In the genomic region with DNA sequence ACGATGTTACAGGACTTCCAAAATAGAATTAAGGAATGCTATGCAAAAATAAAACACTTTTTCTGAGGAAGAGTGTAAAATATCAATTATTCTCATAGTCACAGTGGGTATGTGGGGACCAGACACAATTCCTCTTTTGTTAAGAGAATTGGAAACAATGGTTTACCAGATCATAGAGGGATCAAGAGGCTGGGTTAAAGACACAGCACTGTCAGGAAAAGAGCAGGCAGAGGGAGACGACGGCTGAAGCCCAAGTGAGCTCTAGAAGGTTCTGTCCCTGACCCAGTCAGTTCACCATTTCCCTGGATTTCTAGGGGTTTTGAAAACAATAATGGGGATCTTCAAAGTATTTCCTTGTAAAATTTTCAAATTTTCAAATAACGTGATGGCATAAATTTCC, we compare ENCODE assay signal across 21 cellular contexts.
A peak's percentile ranks its signal among the peaks of the same experiment; 100 is the strongest.
DNase-seq lines count a peak whose midpoint lies in the region; ATAC-seq lines count a peak whose summit lies in the region.
"Had no signal": no experiment of that assay in that cellular context is flagged by ENCODE, and none has a peak within 500 bp of the region (broad histone marks: within the 10 kb centered on the region; RNA-seq: fewer than 3 reads in every experiment).

No MANE protein-coding gene starts in this region.

- no peaks in the 10 kb centered on the region for H3K9me3 Mint-ChIP-seq in T-helper 2 cell treated with Interferon-gamma antibody and Interleukin-4, amounts not matched to agents 5 μg/mL and 100 μg/mL, for 36 hours
- H3K9me3 Mint-ChIP-seq: CD4-positive, alpha-beta memory T cell had no signal

- no peak overlapping the region for H3K27ac Mint-ChIP-seq in T-helper 2 cell treated with Interferon-gamma antibody and Interleukin-4, amounts not matched to agents 5 μg/mL and 100 μg/mL, for 36 hours
- H3K27ac Mint-ChIP-seq: CD4-positive, alpha-beta memory T cell had no signal

- peaks cover 8% of the 10 kb centered on the region for H3K27me3 Mint-ChIP-seq in T-helper 2 cell treated with Interferon-gamma antibody and Interleukin-4, amounts not matched to agents 5 μg/mL and 100 μg/mL, for 36 hours (ENCODE audit: low read depth)

- H3K36me3 Mint-ChIP-seq in T-helper 2 cell treated with Interferon-gamma antibody and Interleukin-4, amounts not matched to agents 5 μg/mL and 100 μg/mL, for 36 hours (ENCODE audit: low read depth) = no peaks in the 10 kb centered on the region
- H3K36me3 Mint-ChIP-seq: CD4-positive, alpha-beta memory T cell had no signal

- no peak for ATAC-seq in GM21737 (IDR thresholded peaks at IDR 0.05; ENCODE audit: unreplicated experiment)
- ATAC-seq: K562 had no signal

- H3K27ac ChIP-seq in angular gyrus (ENCODE audit: low read depth, low read length) = peak overlapping the region; percentile 50
- H3K27ac ChIP-seq: BLaER1, PC-9 had no signal

- DNase-seq in foreskin melanocyte (peak; percentile 36), medulla oblongata (ENCODE audit: extremely low spot score) (peak; percentile 80), superior temporal gyrus (ENCODE audit: extremely low spot score) (peak; percentile 81), NCI-H1105 treated with DMSO at 0.1 percent for 48 hours (lab: John Stamatoyannopoulos, UW) (no peak)
- no peak for DNase-seq in T-helper 2 cell treated with Interferon-gamma antibody and Interleukin-4, amounts not matched to agents 5 μg/mL and 100 μg/mL, for 36 hours (ENCODE audit: low spot score)
- DNase-seq: Caco-2; CD4-positive, alpha-beta memory T cell; GOT3; HCEC 1CT; NCI-H1092 treated with DMSO at 0.1 percent for 48 hours; NCI-H146; NCI-H2029; NCI-H2227 treated with DMSO at 0.1 percent for 48 hours; NCI-H510A; PC-9; RPMI8226; SHP77 had no signal

- H3K4me3 Mint-ChIP-seq in T-helper 2 cell treated with Interferon-gamma antibody and Interleukin-4, amounts not matched to agents 5 μg/mL and 100 μg/mL, for 36 hours = no peak overlapping the region

- peaks cover 8% of the 10 kb centered on the region for H3K4me1 Mint-ChIP-seq in T-helper 2 cell treated with Interferon-gamma antibody and Interleukin-4, amounts not matched to agents 5 μg/mL and 100 μg/mL, for 36 hours (ENCODE audit: low read depth)

Comparison
In these comparisons a context has a peak if more than half of its experiments do, and no peak if none do; other contexts are left out.
1. DNase-seq: peak in foreskin melanocyte (single experiment), medulla oblongata (single experiment) and superior temporal gyrus (single experiment); none in T-helper 2 cell treated with Interferon-gamma antibody and Interleukin-4, amounts not matched to agents 5 μg/mL and 100 μg/mL, for 36 hours (single experiment) and NCI-H1105 treated with DMSO at 0.1 percent for 48 hours (single experiment).